26 cellular contexts compared by ENCODE assay signal in genomic region chr17:69286257-69286656, GRCh38.
"Had no signal": no experiment of that assay in that cellular context is flagged by ENCODE, and none has a peak within 500 bp of the region (broad histone marks: within the 10 kb centered on the region; RNA-seq: fewer than 3 reads in every experiment).

No MANE protein-coding gene starts in this region.

- H3K4me3 Mint-ChIP-seq: activated B cell treated with CpG ODN at 0.5 μM for 24 hours; activated CD4-positive, alpha-beta T cell treated with anti-CD3 and anti-CD28 coated beads for 36 hours; activated naive CD8-positive, alpha-beta T cell; activated T-cell treated with anti-CD3 and anti-CD28 coated beads, Interleukin-2, amount 50 U/mL, for 24 hours; activated T-helper 17 cell treated with anti-CD3 and anti-CD28 coated beads, Interleukin-2, amount 50 U/mL, for 72 hours; natural killer cell; T-helper 1 cell treated with Interleukin-12 subunit alpha and Interleukin-12 subunit beta and Interleukin-4 antibody, amounts not matched to agents 30 μg/mL and 1 μg/mL, for 36 hours had no signal

- H3K4me1 Mint-ChIP-seq: activated B cell treated with CpG ODN at 0.5 μM for 24 hours; activated CD4-positive, alpha-beta T cell treated with anti-CD3 and anti-CD28 coated beads for 36 hours; activated T-helper 17 cell treated with anti-CD3 and anti-CD28 coated beads, Interleukin-2, amount 50 U/mL, for 72 hours had no signal

- H3K9me3 Mint-ChIP-seq: activated B cell treated with CpG ODN at 0.5 μM for 24 hours; activated T-cell treated with anti-CD3 and anti-CD28 coated beads, Interleukin-2, amount 50 U/mL, for 24 hours; activated T-helper 17 cell treated with anti-CD3 and anti-CD28 coated beads, Interleukin-2, amount 50 U/mL, for 72 hours; natural killer cell; T-helper 1 cell treated with Interleukin-12 subunit alpha and Interleukin-12 subunit beta and Interleukin-4 antibody, amounts not matched to agents 30 μg/mL and 1 μg/mL, for 36 hours had no signal

- H3K27ac Mint-ChIP-seq: activated B cell treated with CpG ODN at 0.5 μM for 24 hours; activated CD4-positive, alpha-beta T cell treated with anti-CD3 and anti-CD28 coated beads for 36 hours; activated naive CD8-positive, alpha-beta T cell; activated T-cell treated with anti-CD3 and anti-CD28 coated beads, Interleukin-2, amount 50 U/mL, for 24 hours; activated T-helper 17 cell treated with anti-CD3 and anti-CD28 coated beads, Interleukin-2, amount 50 U/mL, for 72 hours; natural killer cell; progenitor cell of endocrine pancreas; T-helper 1 cell treated with Interleukin-12 subunit alpha and Interleukin-12 subunit beta and Interleukin-4 antibody, amounts not matched to agents 30 μg/mL and 1 μg/mL, for 36 hours had no signal

- FAIRE-seq: astrocyte, islet of Langerhans had no signal

- DNase-seq: activated B cell treated with CpG ODN at 0.5 μM for 24 hours; activated CD4-positive, alpha-beta T cell treated with anti-CD3 and anti-CD28 coated beads for 36 hours; activated CD4-positive, alpha-beta T cell treated with anti-CD3 and anti-CD28 coated beads, Interleukin-2, amount 50 U/mL, for 4 hours; activated CD8-positive, alpha-beta memory T cell treated with anti-CD3 and anti-CD28 coated beads for 24 hours; activated CD8-positive, alpha-beta memory T cell treated with anti-CD3 and anti-CD28 coated beads, Interleukin-2, amount 50 U/mL, for 4 hours; activated naive CD4-positive, alpha-beta T cell; activated T-cell treated with anti-CD3 and anti-CD28 coated beads, Interleukin-2, amount 50 U/mL, for 24 hours; adrenal gland; glutamatergic neuron; hippocampal formation; left ventricle myocardium superior; midbrain; natural killer cell; retina; sigmoid colon; spleen; stimulated activated CD4-positive, alpha-beta T cell treated with anti-CD3 and anti-CD28 coated beads, Interleukin-4, amount 100 ng/mL, for 1 hour; stimulated activated naive CD8-positive, alpha-beta T cell treated with anti-CD3 and anti-CD28 coated beads, Interleukin-15, Interleukin-2, amounts not matched to agents 100 U/mL and 50 U/mL, for 24 hours; upper lobe of right lung had no signal

- H3K27me3 Mint-ChIP-seq: activated B cell treated with CpG ODN at 0.5 μM for 24 hours; activated CD4-positive, alpha-beta T cell treated with anti-CD3 and anti-CD28 coated beads for 36 hours; activated naive CD8-positive, alpha-beta T cell; activated T-cell treated with anti-CD3 and anti-CD28 coated beads, Interleukin-2, amount 50 U/mL, for 24 hours; activated T-helper 17 cell treated with anti-CD3 and anti-CD28 coated beads, Interleukin-2, amount 50 U/mL, for 72 hours; progenitor cell of endocrine pancreas had no signal

- ATAC-seq: activated CD4-positive, alpha-beta T cell treated with anti-CD3 and anti-CD28 coated beads for 36 hours; activated T-helper 17 cell treated with anti-CD3 and anti-CD28 coated beads, Interleukin-2, amount 50 U/mL, for 72 hours; esophagus mucosa; left ventricle myocardium superior; natural killer cell; stimulated activated naive CD8-positive, alpha-beta T cell treated with anti-CD3 and anti-CD28 coated beads, Interleukin-15, Interleukin-2, amounts not matched to agents 100 U/mL and 50 U/mL, for 24 hours; upper lobe of right lung had no signal
